ENCODE assay signal across 1 cellular context in the genomic region with DNA sequence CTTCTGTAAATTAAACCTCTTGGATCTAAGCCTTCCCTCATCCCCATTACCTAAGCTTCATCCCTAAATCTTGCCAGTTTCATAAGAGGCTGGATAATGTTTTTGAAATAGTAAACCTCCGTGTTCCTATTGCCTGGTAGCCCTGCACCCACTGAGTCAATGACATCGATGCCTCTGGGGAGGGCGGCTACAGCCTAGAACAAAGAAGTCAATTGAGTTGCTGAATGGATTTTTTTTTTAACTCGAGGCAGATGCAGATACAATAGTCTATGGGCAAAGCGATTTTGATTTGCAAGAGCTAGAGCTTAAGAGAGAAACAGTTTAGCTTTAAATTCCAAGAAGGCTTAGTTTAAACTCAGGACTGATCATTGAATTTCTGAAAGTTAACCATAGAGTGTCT.
TF ChIP-seq lines count a peak whose summit lies in the region.

No MANE protein-coding gene starts in this region.

TF ChIP-seq in SK-N-SH, 30 proteins besides CTCF, POLR2A, EP300 and RAD21 (continued from another document):
- TF ChIP-seq, protein P1, sequence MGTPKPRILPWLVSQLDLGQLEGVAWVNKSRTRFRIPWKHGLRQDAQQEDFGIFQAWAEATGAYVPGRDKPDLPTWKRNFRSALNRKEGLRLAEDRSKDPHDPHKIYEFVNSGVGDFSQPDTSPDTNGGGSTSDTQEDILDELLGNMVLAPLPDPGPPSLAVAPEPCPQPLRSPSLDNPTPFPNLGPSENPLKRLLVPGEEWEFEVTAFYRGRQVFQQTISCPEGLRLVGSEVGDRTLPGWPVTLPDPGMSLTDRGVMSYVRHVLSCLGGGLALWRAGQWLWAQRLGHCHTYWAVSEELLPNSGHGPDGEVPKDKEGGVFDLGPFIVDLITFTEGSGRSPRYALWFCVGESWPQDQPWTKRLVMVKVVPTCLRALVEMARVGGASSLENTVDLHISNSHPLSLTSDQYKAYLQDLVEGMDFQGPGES (IDR thresholded peaks at IDR 0.05; ENCODE audit: low read depth, low read length): no peak
- TF ChIP-seq RXRA (IDR thresholded peaks at IDR 0.05; ENCODE audit: borderline replicate concordance, low read depth) (no peak), GATA2 (CRISPR knock-in tag; IDR thresholded peaks at IDR 0.05) (no peak), ELF1 (IDR thresholded peaks at IDR 0.05) (no peak)
- TF ChIP-seq, protein P2, sequence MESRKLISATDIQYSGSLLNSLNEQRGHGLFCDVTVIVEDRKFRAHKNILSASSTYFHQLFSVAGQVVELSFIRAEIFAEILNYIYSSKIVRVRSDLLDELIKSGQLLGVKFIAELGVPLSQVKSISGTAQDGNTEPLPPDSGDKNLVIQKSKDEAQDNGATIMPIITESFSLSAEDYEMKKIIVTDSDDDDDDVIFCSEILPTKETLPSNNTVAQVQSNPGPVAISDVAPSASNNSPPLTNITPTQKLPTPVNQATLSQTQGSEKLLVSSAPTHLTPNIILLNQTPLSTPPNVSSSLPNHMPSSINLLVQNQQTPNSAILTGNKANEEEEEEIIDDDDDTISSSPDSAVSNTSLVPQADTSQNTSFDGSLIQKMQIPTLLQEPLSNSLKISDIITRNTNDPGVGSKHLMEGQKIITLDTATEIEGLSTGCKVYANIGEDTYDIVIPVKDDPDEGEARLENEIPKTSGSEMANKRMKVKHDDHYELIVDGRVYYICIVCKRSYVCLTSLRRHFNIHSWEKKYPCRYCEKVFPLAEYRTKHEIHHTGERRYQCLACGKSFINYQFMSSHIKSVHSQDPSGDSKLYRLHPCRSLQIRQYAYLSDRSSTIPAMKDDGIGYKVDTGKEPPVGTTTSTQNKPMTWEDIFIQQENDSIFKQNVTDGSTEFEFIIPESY (IDR thresholded peaks at IDR 0.05; ENCODE audit: borderline replicate concordance, low read depth): no peak
